8 cellular contexts compared by ENCODE assay signal in the genomic region with DNA sequence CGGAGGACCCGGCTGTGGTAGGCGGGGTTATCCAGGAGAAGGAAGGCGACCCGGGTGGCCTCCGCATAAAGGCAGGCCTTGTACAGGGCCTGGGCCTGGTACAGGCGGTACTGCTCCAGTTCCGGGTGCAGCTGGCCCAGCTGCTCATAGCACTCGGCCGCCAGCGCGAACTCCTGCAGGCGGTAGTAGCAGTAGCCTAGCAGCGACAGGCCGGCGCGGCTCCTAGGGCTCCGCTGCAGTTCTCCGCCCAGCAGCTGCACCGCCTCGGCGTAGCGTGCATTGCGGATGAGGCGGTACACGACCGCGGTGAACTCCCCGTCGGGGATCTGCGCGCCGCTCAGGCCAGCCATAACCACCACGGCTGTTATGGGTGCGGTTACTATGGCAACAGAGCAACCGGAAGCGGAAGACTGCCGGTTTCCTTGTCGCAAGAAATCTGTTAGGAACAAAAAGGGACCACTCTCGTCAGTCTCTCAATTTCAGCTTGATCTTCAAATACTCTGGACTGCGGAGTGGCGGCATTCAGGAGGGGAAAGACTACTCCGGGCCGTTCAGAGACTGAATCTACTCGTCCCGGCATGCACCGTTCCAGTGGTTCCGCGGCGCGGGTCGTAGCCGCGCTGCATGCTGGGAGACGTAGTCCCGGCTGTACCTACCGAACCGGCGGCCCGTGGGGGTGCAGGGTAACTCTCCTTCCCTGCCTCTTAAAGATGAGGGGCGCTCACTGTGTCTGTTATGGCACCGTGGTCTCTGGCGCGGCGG.
A peak's percentile ranks its signal among the peaks of the same experiment; 100 is the strongest.
DNase-seq lines count a peak whose midpoint lies in the region; ATAC-seq and TF ChIP-seq lines count a peak whose summit lies in the region.

No MANE protein-coding gene starts in this region.

- peak overlapping the region; percentile 98 for H2AFZ ChIP-seq in OCI-LY3 (ENCODE audit: low read depth, low read length)

- ATAC-seq in GM21529 (IDR thresholded peaks at IDR 0.05; ENCODE audit: unreplicated experiment) (peak; percentile 94), mucosa of descending colon (peak; percentile 97)

- intact Hi-C loops in mucosa of descending colon (cut with DNase I, micrococcal nuclease) = no loop called here

- peaks cover 18% of the 10 kb centered on the region for H3K4me1 ChIP-seq in OCI-LY3 (ENCODE audit: low read length)
- no peaks in the 10 kb centered on the region for H3K4me1 ChIP-seq in mucosa of descending colon (ENCODE audit: low read depth)

- H3K9ac ChIP-seq in OCI-LY3 (ENCODE audit: low read length) = peak overlapping the region; percentile 88

- peak overlapping the region; percentile 78 for H3K27ac ChIP-seq in OCI-LY3 (ENCODE audit: low read length)

- H3K4me3 ChIP-seq in OCI-LY3 (ENCODE audit: low read length) (peak overlapping the region; percentile 86), epithelial cell of proximal tubule (ENCODE audit: low read depth, low read length) (peak overlapping the region; percentile 90), mucosa of descending colon (peak overlapping the region; percentile 75)

- H3K27me3 ChIP-seq in OCI-LY3 (ENCODE audit: low read depth, low read length) = no peaks in the 10 kb centered on the region

- H4K20me1 ChIP-seq in OCI-LY3 (ENCODE audit: insufficient read depth, low read length) = no peaks in the 10 kb centered on the region

- DNase-seq in DMS 273 treated with DMSO at 0.1 percent for 48 hours (lab: John Stamatoyannopoulos, UW) (peak; percentile 88), HuH-7.5 (ENCODE audit: low spot score) (peak; percentile 83), activated T-cell treated with anti-CD3 and anti-CD28 coated beads for 48 hours (ENCODE audit: low read depth) (peak; percentile 81), epithelial cell of proximal tubule (ENCODE audit: low read depth) (peak; percentile 59), mucosa of descending colon (peak; percentile 90 to 91 (median 91))
- peak; percentile 75 to 83 for DNase-seq in stimulated activated CD8-positive, alpha-beta memory T cell treated with anti-CD3 and anti-CD28 coated beads, Interleukin-2, amount 100 ng/mL, for 48 hours (ENCODE audit: low read depth in 2 of 2)

- no peaks in the 10 kb centered on the region for H3K36me3 ChIP-seq in OCI-LY3 (replicated peaks; ENCODE audit: low read depth, low read length)
- no peaks in the 10 kb centered on the region for H3K36me3 ChIP-seq in mucosa of descending colon (ENCODE audit: low read depth)

- no peaks in the 10 kb centered on the region for H3K79me2 ChIP-seq in OCI-LY3 (ENCODE audit: low read length)

- peak overlapping the region; percentile 74 for H3K4me2 ChIP-seq in OCI-LY3 (ENCODE audit: low read length)

- H3K9me3 ChIP-seq in OCI-LY3 (ENCODE audit: insufficient read depth, low read length) (no peaks in the 10 kb centered on the region), mucosa of descending colon (no peaks in the 10 kb centered on the region)

- no peak for TF ChIP-seq CTCF in OCI-LY3 (IDR thresholded peaks at IDR 0.05; ENCODE audit: low read depth, low read length)
- no peak for TF ChIP-seq CTCF in epithelial cell of proximal tubule (conservative IDR thresholded peaks at IDR 0.05; ENCODE audit: low read depth, low read length)
- no peak for TF ChIP-seq CTCF in mucosa of descending colon (IDR thresholded peaks at IDR 0.05)

Comparison
In these comparisons a context has a peak if more than half of its experiments do, and no peak if none do; other contexts are left out.
1. Peak in every context shown above with its lines: DNase-seq, ATAC-seq, H3K4me3 ChIP-seq and H3K27ac ChIP-seq.